In the genomic region with DNA sequence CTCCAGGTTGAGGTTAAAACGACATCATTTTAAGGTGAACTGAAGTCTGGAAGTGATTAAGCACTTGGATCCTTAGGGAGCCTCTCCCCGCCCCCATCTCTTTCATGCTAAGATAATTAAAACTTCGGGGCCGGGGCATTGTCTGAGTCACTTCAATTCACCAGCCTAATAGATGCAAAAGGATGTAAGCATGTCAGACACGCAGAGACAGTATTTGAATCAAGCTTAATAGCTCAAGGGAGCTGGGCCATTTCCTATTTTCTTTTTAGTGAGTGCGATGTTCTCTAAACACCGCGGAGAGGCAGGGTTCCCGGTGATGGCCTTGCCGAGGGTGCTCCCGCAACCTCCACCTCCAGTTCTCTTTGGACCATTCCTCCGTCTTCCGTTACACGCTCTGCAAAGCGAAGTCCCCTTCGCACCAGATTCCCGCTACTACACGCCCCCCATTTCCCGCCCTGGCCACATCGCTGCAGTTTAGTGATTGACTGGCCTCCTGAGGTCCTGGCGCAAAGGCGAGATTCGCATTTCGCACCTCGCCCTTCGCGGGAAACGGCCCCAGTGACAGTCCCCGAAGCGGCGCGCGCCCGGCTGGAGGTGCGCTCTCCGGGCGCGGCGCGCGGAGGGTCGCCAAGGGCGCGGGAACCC, we compare ENCODE assay signal across 9 cellular contexts. TPM values are rescaled to one million over a fixed set of nuclear protein-coding genes. Genes with fewer than 3 reads are reported as not detected.
DNase-seq lines count a peak whose midpoint lies in the region; ATAC-seq, FAIRE-seq and TF ChIP-seq lines count a peak whose summit lies in the region.
"Had no signal": no experiment of that assay in that cellular context is flagged by ENCODE, and none has a peak within 500 bp of the region (broad histone marks: within the 10 kb centered on the region; RNA-seq: fewer than 3 reads in every experiment).

No MANE protein-coding gene starts in this region.

- peak; percentile 47 for DNase-seq in activated naive CD4-positive, alpha-beta T cell treated with Interleukin-2 at 50 U/mL for 16 hours
- no peak for DNase-seq in activated naive CD4-positive, alpha-beta T cell (lab: John Stamatoyannopoulos, UW)
- DNase-seq in activated T-helper 9 cell treated with anti-CD3 and anti-CD28 coated beads, Interleukin-2, amount 50 U/mL, for 16 hours (ENCODE audit: low read depth): peak; percentile 18
- DNase-seq in left lung: no peak
- no peak for DNase-seq in type B pancreatic cell (ENCODE audit: extremely low spot score, unreplicated experiment)
- no peak for DNase-seq in HTR-8/SVneo (ENCODE audit: insufficient read length, low spot score)
- DNase-seq in substantia nigra (lab: John Stamatoyannopoulos, UW): no peak

- peak overlapping the region; percentile 34 to 42 for H3K4me3 ChIP-seq in left lung

- peak overlapping the region; percentile 83 for H3K4me3 Mint-ChIP-seq in type B pancreatic cell

- no peaks in the 10 kb centered on the region for H3K9me3 Mint-ChIP-seq in type B pancreatic cell

- H3K27ac Mint-ChIP-seq in type B pancreatic cell: no peak overlapping the region

- TF ChIP-seq CTCF in left lung (IDR thresholded peaks at IDR 0.05): no peak
- no peak for TF ChIP-seq CTCF in type B pancreatic cell (conservative IDR thresholded peaks at IDR 0.05)

- intact Hi-C loops in left lung (cut with DNase I): no loop called here

- H3K36me3 Mint-ChIP-seq in type B pancreatic cell: no peaks in the 10 kb centered on the region

- H3K9me3 ChIP-seq in left lung: no peaks in the 10 kb centered on the region

- no peak for FAIRE-seq in HTR-8/SVneo (lab: Jason Lieb, UNC)
- FAIRE-seq: G401.6 had no signal

- no peaks in the 10 kb centered on the region for H3K36me3 ChIP-seq in left lung

- H3K4me1 Mint-ChIP-seq in type B pancreatic cell (ENCODE audit: unreplicated experiment): peaks cover 5% of the 10 kb centered on the region

- peaks cover 59 to 96% of the 10 kb centered on the region in 2 donors for H3K27me3 ChIP-seq in left lung

- H3K27ac ChIP-seq in left lung (no peak overlapping the region), substantia nigra (ENCODE audit: low read depth, low read length, poor library complexity, severe bottlenecking) (no peak overlapping the region)

- ATAC-seq in HG03097 (IDR thresholded peaks at IDR 0.05; ENCODE audit: low FRiP score, unreplicated experiment): peak; percentile 1
- no peak for ATAC-seq in left lung

- peaks cover 12 to 33% of the 10 kb centered on the region in 2 donors for H3K4me1 ChIP-seq in left lung

- H3K27me3 Mint-ChIP-seq in type B pancreatic cell: peaks cover 94% of the 10 kb centered on the region

RNA-seq across cellular contexts. Expression of a gene that starts 0.5 kb away (rescaled TPM):
- 1 to 10 TPM; 3.4 to 7.0 TPM for total RNA-seq in left lung
- 1.7 TPM in 1 of 2 replicates, not detected in the other for total RNA-seq in type B pancreatic cell (ENCODE audit: low replicate concordance)

Comparison
In these comparisons a context has a peak if more than half of its experiments do, and no peak if none do; other contexts are left out.
1. DNase-seq: peak in activated naive CD4-positive, alpha-beta T cell treated with Interleukin-2 at 50 U/mL for 16 hours (single experiment) and activated T-helper 9 cell treated with anti-CD3 and anti-CD28 coated beads, Interleukin-2, amount 50 U/mL, for 16 hours (single experiment); none in activated naive CD4-positive, alpha-beta T cell (0 of 4), left lung (0 of 2), type B pancreatic cell (single experiment), HTR-8/SVneo (single experiment) and substantia nigra (0 of 49).